In the genomic region with DNA sequence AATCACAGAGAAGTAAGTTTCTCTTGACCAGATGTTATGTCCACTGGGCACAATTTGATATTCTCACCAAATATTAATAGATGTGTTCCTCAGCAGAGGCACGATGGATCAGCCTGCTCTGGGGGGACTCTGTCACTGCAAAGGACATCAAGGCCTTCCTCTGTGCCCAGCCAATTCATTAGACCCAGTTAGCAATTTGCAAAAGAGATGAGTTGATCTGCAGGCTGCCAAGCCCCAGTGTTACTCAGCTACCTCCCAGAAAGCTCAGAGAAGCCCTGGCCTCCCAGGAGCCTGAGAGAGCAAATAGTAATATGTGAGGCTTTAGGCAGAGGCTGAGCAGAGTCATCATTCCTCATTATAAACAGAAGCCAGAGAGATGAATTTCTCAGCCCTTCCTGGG, we compare ENCODE assay signal across 22 cellular contexts. TPM values are rescaled to one million over a fixed set of nuclear protein-coding genes. Genes with fewer than 3 reads are reported as not detected.
DNase-seq lines count a peak whose midpoint lies in the region; ATAC-seq and TF ChIP-seq lines count a peak whose summit lies in the region.
"Had no signal": no experiment of that assay in that cellular context is flagged by ENCODE, and none has a peak within 500 bp of the region (broad histone marks: within the 10 kb centered on the region; RNA-seq: fewer than 3 reads in every experiment).

No MANE protein-coding gene starts in this region.

- no peak overlapping the region for H3K4me3 ChIP-seq in endocrine pancreas (ENCODE audit: control insufficient read depth, insufficient read depth, low read length)
- H3K4me3 ChIP-seq: BLaER1 treated with 17β-estradiol and CSF1 and Interleukin-3, amounts not matched to agents 10 nM and 100 nM; Peyer's patch had no signal

- H3K9me3 ChIP-seq in endocrine pancreas (ENCODE audit: control insufficient read depth, low read length) (no peaks in the 10 kb centered on the region), T-helper 17 cell (ENCODE audit: control insufficient read depth, low read length, poor library complexity, severe bottlenecking) (no peaks in the 10 kb centered on the region)
- H3K9me3 ChIP-seq: BLaER1 treated with 17β-estradiol and CSF1 and Interleukin-3, amounts not matched to agents 10 nM and 100 nM; Peyer's patch had no signal

- H3K4me1 ChIP-seq in endocrine pancreas (ENCODE audit: control insufficient read depth, insufficient read depth, low read length), result peaks cover 14% of the 10 kb centered on the region

- H3K27ac Mint-ChIP-seq in T-cell, result peak overlapping the region; percentile 12 to 48
- H3K27ac Mint-ChIP-seq in stimulated activated effector memory CD8-positive, alpha-beta T cell treated with anti-CD3 and anti-CD28 coated beads, Interleukin-12 subunit alpha, Interleukin-12 subunit beta, amount 100 ng/mL, for 72 hours, result peak overlapping the region; percentile 60
- H3K27ac Mint-ChIP-seq in T-helper 17 cell, result no peak overlapping the region

- no peaks in the 10 kb centered on the region for H3K9me3 Mint-ChIP-seq in T-cell
- no peaks in the 10 kb centered on the region for H3K9me3 Mint-ChIP-seq in stimulated activated effector memory CD8-positive, alpha-beta T cell treated with anti-CD3 and anti-CD28 coated beads, Interleukin-12 subunit alpha, Interleukin-12 subunit beta, amount 100 ng/mL, for 72 hours
- H3K9me3 Mint-ChIP-seq: CD8-positive, alpha-beta memory T cell had no signal

- H3K4me3 Mint-ChIP-seq in T-cell, result no peak overlapping the region
- no peak overlapping the region for H3K4me3 Mint-ChIP-seq in stimulated activated effector memory CD8-positive, alpha-beta T cell treated with anti-CD3 and anti-CD28 coated beads, Interleukin-12 subunit alpha, Interleukin-12 subunit beta, amount 100 ng/mL, for 72 hours
- H3K4me3 Mint-ChIP-seq in T-helper 17 cell, result no peak overlapping the region
- H3K4me3 Mint-ChIP-seq: CD8-positive, alpha-beta memory T cell had no signal

- H3K9ac ChIP-seq in endocrine pancreas (ENCODE audit: control insufficient read depth, insufficient read depth, low read length), result peak overlapping the region; percentile 30
- H3K9ac ChIP-seq: BLaER1 treated with 17β-estradiol and CSF1 and Interleukin-3, amounts not matched to agents 10 nM and 100 nM; KMS-11 had no signal

- H3K4me1 Mint-ChIP-seq in T-cell (peaks cover 20 to 31% (median 31%) of the 10 kb centered on the region in 3 donors), T-helper 17 cell (peaks cover 14% of the 10 kb centered on the region)
- peaks cover 24% of the 10 kb centered on the region for H3K4me1 Mint-ChIP-seq in stimulated activated effector memory CD8-positive, alpha-beta T cell treated with anti-CD3 and anti-CD28 coated beads, Interleukin-12 subunit alpha, Interleukin-12 subunit beta, amount 100 ng/mL, for 72 hours

- no peaks in the 10 kb centered on the region for H3K27me3 ChIP-seq in endocrine pancreas (ENCODE audit: control insufficient read depth, insufficient read depth, low read length)
- H3K27me3 ChIP-seq: Peyer's patch had no signal

- CTCF ChIA-PET in T-cell (lab: Charles Lee), result no interaction called here

- POLR2A ChIA-PET in T-cell (lab: Charles Lee), result no interaction called here

- TF ChIP-seq CTCF in omental fat pad (IDR thresholded peaks at IDR 0.05), result no peak

- ATAC-seq in T-cell (replicated peaks in 1 of 4) (no peak), omental fat pad (ENCODE audit: low FRiP score) (no peak), T-helper 17 cell (no peak)
- no peak for ATAC-seq in stimulated activated effector memory CD8-positive, alpha-beta T cell treated with anti-CD3 and anti-CD28 coated beads, Interleukin-12 subunit alpha, Interleukin-12 subunit beta, amount 100 ng/mL, for 72 hours

- peak; percentile 41 for DNase-seq in Daoy (ENCODE audit: low read depth)
- DNase-seq in T-cell, result no peak
- peak in 1 of 2 donors; percentile 8 for DNase-seq in stimulated activated effector memory CD8-positive, alpha-beta T cell treated with anti-CD3 and anti-CD28 coated beads, Interleukin-12 subunit alpha, Interleukin-12 subunit beta, amount 100 ng/mL, for 72 hours (ENCODE audit: low spot score in 2 of 2)
- no peak for DNase-seq in omental fat pad (ENCODE audit: low spot score)
- DNase-seq in T-helper 17 cell, result no peak
- DNase-seq in NOMO-1 treated with DMSO at 0.1 percent for 48 hours (lab: John Stamatoyannopoulos, UW; ENCODE audit: unreplicated experiment), result no peak
- DNase-seq: ACHN; Calu3; CD8-positive, alpha-beta memory T cell; DMS153; IMR-90; NCI-H1092 treated with DMSO at 0.1 percent for 48 hours; NCI-H1436 treated with DMSO at 0.1 percent for 48 hours; NCI-H1930; NCI-H2227 treated with DMSO at 0.1 percent for 48 hours; NCI-H510A; NCI-H748 treated with DMSO at 0.1 percent for 48 hours; Peyer's patch had no signal

- peaks cover 49% of the 10 kb centered on the region for H3K36me3 Mint-ChIP-seq in T-cell
- peaks cover 31% of the 10 kb centered on the region for H3K36me3 Mint-ChIP-seq in stimulated activated effector memory CD8-positive, alpha-beta T cell treated with anti-CD3 and anti-CD28 coated beads, Interleukin-12 subunit alpha, Interleukin-12 subunit beta, amount 100 ng/mL, for 72 hours
- peaks cover 3% of the 10 kb centered on the region for H3K36me3 Mint-ChIP-seq in T-helper 17 cell (ENCODE audit: low read depth)

- no peaks in the 10 kb centered on the region for H3K27me3 Mint-ChIP-seq in T-cell
- H3K27me3 Mint-ChIP-seq in T-helper 17 cell, result no peaks in the 10 kb centered on the region
- H3K27me3 Mint-ChIP-seq: CD8-positive, alpha-beta memory T cell had no signal

- no peaks in the 10 kb centered on the region for H3K36me3 ChIP-seq in endocrine pancreas (ENCODE audit: control insufficient read depth, insufficient read depth, low read length)
- H3K36me3 ChIP-seq: BLaER1 treated with 17β-estradiol and CSF1 and Interleukin-3, amounts not matched to agents 10 nM and 100 nM; Peyer's patch had no signal

RNA-seq across cellular contexts. Expression of gene ZNF831, which starts 54.2 kb away (rescaled TPM):
- not detected in 2 replicates for total RNA-seq in Daoy (2014; rRNA removed; shearing (Covaris generic))
- total RNA-seq in T-cell, result 10 to 100 TPM; 23.1 to 48.0 (median 29.7) TPM
- total RNA-seq in omental fat pad, result 1 to 10 TPM; 1.3 to 3.6 (median 2.0) TPM
- 10 to 100 TPM; 37.8 to 42.0 TPM for total RNA-seq in T-helper 17 cell
- total RNA-seq: Calu3, H4, IMR-90 had no signal

Comparison
In these comparisons a context has a peak if more than half of its experiments do, and no peak if none do; other contexts are left out.
1. RNA of gene ZNF831, which starts 54.2 kb away (total RNA-seq): 37.8 to 42.0 TPM in T-helper 17 cell and 23.1 to 48.0 TPM in T-cell; 1.3 to 3.6 TPM in omental fat pad and not detected in Daoy; every median in the first group is over 4 times any median in the second.